ENCODE assay signal across 24 cellular contexts in genomic region chr6:170281331-170282292, GRCh38. TPM values are rescaled to one million over a fixed set of nuclear protein-coding genes. Genes with fewer than 3 reads are reported as not detected.
DNase-seq lines count a peak whose midpoint lies in the region; ATAC-seq and TF ChIP-seq lines count a peak whose summit lies in the region.
"Had no signal": no experiment of that assay in that cellular context is flagged by ENCODE, and none has a peak within 500 bp of the region (broad histone marks: within the 10 kb centered on the region; RNA-seq: fewer than 3 reads in every experiment).

No MANE protein-coding gene starts in this region.

- intact Hi-C loops in activated CD8-positive, alpha-beta T cell treated with anti-CD3 and anti-CD28 coated beads for 36 hours (cut with micrococcal nuclease): no loop called here
- intact Hi-C loops in gastrocnemius medialis (cut with DNase I; ENCODE audit: low total_unique reads): loop anchor here (5.0 kb wide), 2 partner anchors 104 to 161 kb away; no protein-coding TSS in a partner anchor

- TF ChIP-seq POLR2A in gastrocnemius medialis (IDR thresholded peaks at IDR 0.05): no peak

- H3K9ac ChIP-seq in iPS-15b (ENCODE audit: low read depth, low read length): no peak overlapping the region
- H3K9ac ChIP-seq in skeletal muscle satellite cell (ENCODE audit: low read depth, low read length): no peak overlapping the region

- peak overlapping the region; percentile 88 for H3K4me2 ChIP-seq in skeletal muscle satellite cell (ENCODE audit: low read length)

- POLR2A ChIA-PET in activated CD8-positive, alpha-beta T cell treated with anti-CD3 and anti-CD28 coated beads for 36 hours (lab: Charles Lee): interaction anchor here (1.2 to 1.5 kb wide), 2 partner anchors 10 kb away, joined by 4 to 5 read pairs; partner anchors contain the start of gene DLL1
- POLR2A ChIA-PET in activated CD8-positive, alpha-beta T cell treated with anti-CD3 and anti-CD28 coated beads, Interleukin-2, amount 10 ng/mL, durations not matched to agents 7 days and 5 days (lab: Charles Lee): interaction anchor here (0.5 to 0.8 kb wide), 2 partner anchors 9 to 485 kb away, joined by 3 to 4 read pairs; no protein-coding TSS in a partner anchor

- H3K9me3 ChIP-seq in KOPT-K1 (ENCODE audit: insufficient read depth, low read length, poor library complexity, severe bottlenecking) (no peaks in the 10 kb centered on the region), iPS-15b (ENCODE audit: control insufficient read depth, insufficient read depth, low read length) (no peaks in the 10 kb centered on the region), skeletal muscle satellite cell (replicated peaks; ENCODE audit: low read length) (no peaks in the 10 kb centered on the region), gastrocnemius medialis (no peaks in the 10 kb centered on the region)
- H3K9me3 ChIP-seq: psoas muscle, uterus had no signal

- H3K4me1 Mint-ChIP-seq in activated CD8-positive, alpha-beta T cell treated with anti-CD3 and anti-CD28 coated beads for 36 hours (ENCODE audit: low read depth): peaks cover 29% of the 10 kb centered on the region
- H3K4me1 Mint-ChIP-seq in activated CD8-positive, alpha-beta T cell treated with anti-CD3 and anti-CD28 coated beads, Interleukin-2, amount 10 ng/mL, durations not matched to agents 7 days and 5 days (ENCODE audit: low read depth): peaks cover 32% of the 10 kb centered on the region

- H3K27me3 ChIP-seq in iPS-15b (ENCODE audit: control insufficient read depth, insufficient read depth, low read length): peaks cover 60% of the 10 kb centered on the region
- H3K27me3 ChIP-seq in skeletal muscle satellite cell (ENCODE audit: control insufficient read depth, insufficient read depth, low read length): peaks cover 4% of the 10 kb centered on the region
- no peaks in the 10 kb centered on the region for H3K27me3 ChIP-seq in gastrocnemius medialis
- H3K27me3 ChIP-seq: uterus had no signal

- in situ Hi-C loops in gastrocnemius medialis (cut with MboI; ENCODE audit: low sequenced_read_pairs in 4 of 4): loop anchor here in 2 of 4 donors (25.0 kb wide), 2 partner anchors 244 to 444 kb away; no protein-coding TSS in a partner anchor

- no peak overlapping the region for H3K27ac Mint-ChIP-seq in activated CD8-positive, alpha-beta T cell treated with anti-CD3 and anti-CD28 coated beads for 36 hours
- no peak overlapping the region for H3K27ac Mint-ChIP-seq in activated CD8-positive, alpha-beta T cell treated with anti-CD3 and anti-CD28 coated beads, Interleukin-2, amount 10 ng/mL, durations not matched to agents 7 days and 5 days
- H3K27ac Mint-ChIP-seq: HFFc6, nephron had no signal

- no peaks in the 10 kb centered on the region for H3K27me3 Mint-ChIP-seq in activated CD8-positive, alpha-beta T cell treated with anti-CD3 and anti-CD28 coated beads for 36 hours
- H3K27me3 Mint-ChIP-seq in activated CD8-positive, alpha-beta T cell treated with anti-CD3 and anti-CD28 coated beads, Interleukin-2, amount 10 ng/mL, durations not matched to agents 7 days and 5 days (ENCODE audit: low read depth): peaks cover 8% of the 10 kb centered on the region

- H3K4me3 ChIP-seq in iPS-15b (ENCODE audit: low read depth, low read length): peak overlapping the region; percentile 22
- no peak overlapping the region for H3K4me3 ChIP-seq in skeletal muscle satellite cell (ENCODE audit: low read length)
- no peak overlapping the region for H3K4me3 ChIP-seq in gastrocnemius medialis

- H3K27ac ChIP-seq in KOPT-K1 (ENCODE audit: low read depth, low read length, poor library complexity, severe bottlenecking) (peak overlapping the region; percentile 81), gastrocnemius medialis (no peak overlapping the region)
- H3K27ac ChIP-seq: brain microvascular endothelial cell, HL-60, uterus had no signal

- TF ChIP-seq CTCF in activated CD8-positive, alpha-beta T cell treated with anti-CD3 and anti-CD28 coated beads for 36 hours (IDR thresholded peaks at IDR 0.05): no peak
- no peak for TF ChIP-seq CTCF in gastrocnemius medialis (IDR thresholded peaks at IDR 0.05 in 4 of 5, conservative IDR thresholded peaks at IDR 0.05 in 1 of 5)

- H3K4me1 ChIP-seq in iPS-15b (ENCODE audit: control insufficient read depth, insufficient read depth, low read length) (peaks cover 9% of the 10 kb centered on the region), skeletal muscle satellite cell (ENCODE audit: control insufficient read depth, insufficient read depth, low read length) (peaks cover 14% of the 10 kb centered on the region), gastrocnemius medialis (peaks cover 16 to 17% of the 10 kb centered on the region in 2 donors)

- no peaks in the 10 kb centered on the region for H3K9me3 Mint-ChIP-seq in activated CD8-positive, alpha-beta T cell treated with anti-CD3 and anti-CD28 coated beads for 36 hours
- no peaks in the 10 kb centered on the region for H3K9me3 Mint-ChIP-seq in activated CD8-positive, alpha-beta T cell treated with anti-CD3 and anti-CD28 coated beads, Interleukin-2, amount 10 ng/mL, durations not matched to agents 7 days and 5 days (ENCODE audit: insufficient read depth)
- H3K9me3 Mint-ChIP-seq: HFFc6, nephron had no signal

- no peak for ATAC-seq in activated CD8-positive, alpha-beta T cell treated with anti-CD3 and anti-CD28 coated beads for 36 hours
- no peak for ATAC-seq in activated CD8-positive, alpha-beta T cell treated with anti-CD3 and anti-CD28 coated beads, Interleukin-2, amount 10 ng/mL, durations not matched to agents 7 days and 5 days
- no peak for ATAC-seq in gastrocnemius medialis

- H3K36me3 ChIP-seq in KOPT-K1 (ENCODE audit: insufficient read depth, low read length) (no peaks in the 10 kb centered on the region), iPS-15b (ENCODE audit: control insufficient read depth, insufficient read depth, low read length) (peaks cover 6% of the 10 kb centered on the region), skeletal muscle satellite cell (ENCODE audit: insufficient read depth, low read length) (no peaks in the 10 kb centered on the region), gastrocnemius medialis (no peaks in the 10 kb centered on the region)
- H3K36me3 ChIP-seq: brain microvascular endothelial cell, uterus had no signal

- CTCF ChIA-PET in activated CD8-positive, alpha-beta T cell treated with anti-CD3 and anti-CD28 coated beads for 36 hours (lab: Charles Lee): interaction anchor here (0.6 kb wide), 1 partner anchor 252 kb away, joined by 3 read pairs; no protein-coding TSS in a partner anchor
- CTCF ChIA-PET in activated CD8-positive, alpha-beta T cell treated with anti-CD3 and anti-CD28 coated beads, Interleukin-2, amount 10 ng/mL, durations not matched to agents 7 days and 5 days (lab: Charles Lee): no interaction called here

- DNase-seq in activated CD8-positive, alpha-beta T cell treated with anti-CD3 and anti-CD28 coated beads for 36 hours: no peak
- no peak for DNase-seq in activated CD8-positive, alpha-beta T cell treated with anti-CD3 and anti-CD28 coated beads, Interleukin-2, amount 10 ng/mL, durations not matched to agents 7 days and 5 days
- DNase-seq in NCI-H1105 (lab: John Stamatoyannopoulos, UW) (no peak), medulla oblongata (ENCODE audit: extremely low spot score) (no peak), gastrocnemius medialis (no peak)
- DNase-seq: activated CD4-positive, alpha-beta T cell treated with anti-CD3 and anti-CD28 coated beads, Interleukin-2, amount 50 U/mL, for 48 hours; activated T-cell treated with anti-CD3 and anti-CD28 coated beads, Interleukin-2, amount 50 U/mL, for 1 hour; brain microvascular endothelial cell; C1 segment of cervical spinal cord; DMS79 treated with DMSO at 0.1 percent for 48 hours; HFFc6; NCI-H1694 treated with DMSO at 0.1 percent for 48 hours; NCI-H446 treated with DMSO at 0.1 percent for 48 hours; SIG-M5; small intestine; stimulated activated CD4-positive, alpha-beta T cell treated with anti-CD3 and anti-CD28 coated beads, Interleukin-4, amount 100 ng/mL, for 1 hour; T-helper 1 cell; uterus had no signal

- H3K36me3 Mint-ChIP-seq in activated CD8-positive, alpha-beta T cell treated with anti-CD3 and anti-CD28 coated beads for 36 hours (ENCODE audit: low read depth): no peaks in the 10 kb centered on the region
- peaks cover 12% of the 10 kb centered on the region for H3K36me3 Mint-ChIP-seq in activated CD8-positive, alpha-beta T cell treated with anti-CD3 and anti-CD28 coated beads, Interleukin-2, amount 10 ng/mL, durations not matched to agents 7 days and 5 days (ENCODE audit: low read depth)

- peak overlapping the region; percentile 43 for H3K4me3 Mint-ChIP-seq in activated CD8-positive, alpha-beta T cell treated with anti-CD3 and anti-CD28 coated beads for 36 hours
- H3K4me3 Mint-ChIP-seq in activated CD8-positive, alpha-beta T cell treated with anti-CD3 and anti-CD28 coated beads, Interleukin-2, amount 10 ng/mL, durations not matched to agents 7 days and 5 days: no peak overlapping the region

RNA-seq across cellular contexts. Expression of gene DLL1, which starts 9.3 kb away (rescaled TPM):
- total RNA-seq in activated CD8-positive, alpha-beta T cell treated with anti-CD3 and anti-CD28 coated beads for 36 hours: 1 to 10 TPM; 1.9 to 2.4 TPM
- 10 to 100 TPM; 10.7 to 12.3 TPM for total RNA-seq in activated CD8-positive, alpha-beta T cell treated with anti-CD3 and anti-CD28 coated beads, Interleukin-2, amount 10 ng/mL, durations not matched to agents 7 days and 5 days
- 0.25 and 1.3 TPM in 2 replicates for total RNA-seq in skeletal muscle satellite cell (2012; rRNA removed)
- total RNA-seq in gastrocnemius medialis: 1 to 10 TPM; 1.8 to 3.7 (median 3.3) TPM

RNA-seq across cellular contexts. Expression of gene FAM120B, which starts 24.9 kb away (rescaled TPM):
- total RNA-seq in activated CD8-positive, alpha-beta T cell treated with anti-CD3 and anti-CD28 coated beads for 36 hours: 10 to 100 TPM; 19.0 to 19.5 TPM
- 10 to 100 TPM; 25.5 to 26.0 TPM for total RNA-seq in activated CD8-positive, alpha-beta T cell treated with anti-CD3 and anti-CD28 coated beads, Interleukin-2, amount 10 ng/mL, durations not matched to agents 7 days and 5 days
- 13.2 and 13.3 TPM in 2 replicates for total RNA-seq in skeletal muscle satellite cell (2012; rRNA removed)
- 10 to 100 TPM; 10.7 to 17.0 (median 13.5) TPM for total RNA-seq in gastrocnemius medialis
